32 cellular contexts compared by ENCODE assay signal in the genomic region with DNA sequence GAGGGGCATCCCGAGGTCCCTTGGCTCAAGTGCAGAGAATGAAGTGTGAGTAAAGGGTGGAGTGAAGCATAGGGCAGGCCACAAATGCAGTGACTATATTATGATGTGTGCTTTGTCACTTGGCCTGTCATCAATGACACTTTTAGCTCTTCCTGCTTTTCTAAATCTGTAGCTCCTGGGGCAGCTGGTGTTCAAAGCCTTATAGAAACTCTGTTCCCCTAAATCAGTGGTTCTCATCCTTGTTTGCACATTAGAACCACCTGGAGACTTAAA.
DNase-seq lines count a peak whose midpoint lies in the region; ATAC-seq and TF ChIP-seq lines count a peak whose summit lies in the region.
"Had no signal": no experiment of that assay in that cellular context is flagged by ENCODE, and none has a peak within 500 bp of the region (broad histone marks: within the 10 kb centered on the region; RNA-seq: fewer than 3 reads in every experiment).

No MANE protein-coding gene starts in this region.

- ATAC-seq in CD4-positive, CD25-positive, alpha-beta regulatory T cell (ENCODE audit: low read depth in 2 of 2) = peak; percentile 37 to 52
- ATAC-seq in HG02981 (IDR thresholded peaks at IDR 0.05; ENCODE audit: unreplicated experiment) = peak; percentile 36
- ATAC-seq: heart left ventricle, K562, pancreas had no signal

- no peak for TF ChIP-seq CTCF in GM12865 (IDR thresholded peaks at IDR 0.05; ENCODE audit: insufficient read depth, low read depth, low read length, missing control alignments)
- no peak for TF ChIP-seq CTCF in esophagus muscularis mucosa (IDR thresholded peaks at IDR 0.05)

- H3K27me3 ChIP-seq in CD4-positive, CD25-positive, alpha-beta regulatory T cell (ENCODE audit: control insufficient read depth, insufficient read depth, low read length) = peaks cover 2% of the 10 kb centered on the region
- no peaks in the 10 kb centered on the region for H3K27me3 ChIP-seq in esophagus muscularis mucosa
- H3K27me3 ChIP-seq: BLaER1 treated with 17β-estradiol and CSF1 and Interleukin-3, amounts not matched to agents 10 nM and 100 nM; heart left ventricle; pancreas had no signal

- TF ChIP-seq POLR2A in esophagus muscularis mucosa (IDR thresholded peaks at IDR 0.05; ENCODE audit: low read depth) = no peak

- 55% methylated on average over 1 of the region's 1 CpG for whole genome bisulfite sequencing in esophagus muscularis mucosa

- peaks cover 4 to 26% (median 10%) of the 10 kb centered on the region in 4 donors for H3K4me1 Mint-ChIP-seq in CD4-positive, CD25-positive, alpha-beta regulatory T cell

- no peak for DNase-seq in CD4-positive, CD25-positive, alpha-beta regulatory T cell
- DNase-seq in GM12865 (ENCODE audit: low read depth) (peak; percentile 28), esophagus muscularis mucosa (ENCODE audit: extremely low spot score) (peak; percentile 55), HuH-7.5 (ENCODE audit: low spot score) (no peak), DMS114 treated with DMSO at 0.1 percent for 48 hours (lab: John Stamatoyannopoulos, UW; ENCODE audit: unreplicated experiment) (no peak)
- DNase-seq in stimulated activated naive CD4-positive, alpha-beta T cell treated with Interleukin-2 at 50 U/mL for 16 hours (lab: John Stamatoyannopoulos, UW) = no peak
- DNase-seq: aorta; COR-L47; effector CD4-positive, alpha-beta T cell; erythroblast; foreskin fibroblast; GF-D8; H9; heart left ventricle; kidney glomerular epithelial cell; NCI-H1092 treated with DMSO at 0.1 percent for 48 hours; NCI-H187; NCI-H2171 treated with DMSO at 0.1 percent for 48 hours; NCI-H526; pancreas; retina; small intestine; T-helper 1 cell had no signal

- no peak overlapping the region for H3K4me3 ChIP-seq in CD4-positive, CD25-positive, alpha-beta regulatory T cell (ENCODE audit: low read depth, low read length)
- no peak overlapping the region for H3K4me3 ChIP-seq in GM12865 (ENCODE audit: low read depth, low read length)
- no peak overlapping the region for H3K4me3 ChIP-seq in esophagus muscularis mucosa
- H3K4me3 ChIP-seq: BLaER1 treated with 17β-estradiol and CSF1 and Interleukin-3, amounts not matched to agents 10 nM and 100 nM; heart left ventricle; K562; lung; pancreas had no signal

- no peak overlapping the region for H3K27ac ChIP-seq in CD4-positive, CD25-positive, alpha-beta regulatory T cell (ENCODE audit: insufficient read depth, low read length, poor library complexity, severe bottlenecking)
- no peak overlapping the region for H3K27ac ChIP-seq in esophagus muscularis mucosa (replicated peaks in 1 of 4)
- H3K27ac ChIP-seq: BLaER1 treated with 17β-estradiol and CSF1 and Interleukin-3, amounts not matched to agents 10 nM and 100 nM; heart left ventricle; pancreas; RWPE1 had no signal

- H3K9me3 Mint-ChIP-seq in CD4-positive, CD25-positive, alpha-beta regulatory T cell = peaks cover 0 to 3% (median 0%) of the 10 kb centered on the region in 7 donors
- H3K9me3 Mint-ChIP-seq: activated naive CD4-positive, alpha-beta T cell treated with anti-CD3 and anti-CD28 coated beads, Interleukin-2, amount 50 U/mL, for 24 hours; activated T-helper 2 cell treated with anti-CD3 and anti-CD28 coated beads, Interferon-gamma antibody, Interleukin-2, Interleukin-4, amounts not matched to agents 10 μg/mL and 5 μg/mL and 100 μg/mL, durations not matched to agents 14 hours and 24 hours and 36 hours had no signal

- H3K27me3 Mint-ChIP-seq in CD4-positive, CD25-positive, alpha-beta regulatory T cell = peaks cover 14% of the 10 kb centered on the region
- H3K27me3 Mint-ChIP-seq: activated naive CD4-positive, alpha-beta T cell treated with anti-CD3 and anti-CD28 coated beads, Interleukin-2, amount 50 U/mL, for 24 hours; type B pancreatic cell had no signal

- H3K27ac Mint-ChIP-seq in CD4-positive, CD25-positive, alpha-beta regulatory T cell = peak overlapping the region in 2 of 3 donors; percentile 12 to 57
- H3K27ac Mint-ChIP-seq: activated naive CD4-positive, alpha-beta T cell treated with anti-CD3 and anti-CD28 coated beads, Interleukin-2, amount 50 U/mL, for 24 hours; activated T-helper 2 cell treated with anti-CD3 and anti-CD28 coated beads, Interferon-gamma antibody, Interleukin-2, Interleukin-4, amounts not matched to agents 10 μg/mL and 5 μg/mL and 100 μg/mL, durations not matched to agents 14 hours and 24 hours and 36 hours; H9; type B pancreatic cell had no signal

- no peak for TF ChIP-seq EP300 in esophagus muscularis mucosa (IDR thresholded peaks at IDR 0.05)

- no peaks in the 10 kb centered on the region for H3K36me3 Mint-ChIP-seq in CD4-positive, CD25-positive, alpha-beta regulatory T cell
- H3K36me3 Mint-ChIP-seq: type B pancreatic cell had no signal

- no peaks in the 10 kb centered on the region for H3K4me1 ChIP-seq in CD4-positive, CD25-positive, alpha-beta regulatory T cell (ENCODE audit: control insufficient read depth, insufficient read depth, low read length, poor library complexity, severe bottlenecking)
- H3K4me1 ChIP-seq in esophagus muscularis mucosa = peaks cover 0 to 1% (median under 1%) of the 10 kb centered on the region in 4 donors
- H3K4me1 ChIP-seq: pancreas had no signal

- intact Hi-C loops in esophagus muscularis mucosa (cut with DNase I) = no loop called here

- no peak overlapping the region for H3K4me3 Mint-ChIP-seq in CD4-positive, CD25-positive, alpha-beta regulatory T cell
- H3K4me3 Mint-ChIP-seq: activated naive CD4-positive, alpha-beta T cell treated with anti-CD3 and anti-CD28 coated beads, Interleukin-2, amount 50 U/mL, for 24 hours; H9; neural crest cell; type B pancreatic cell had no signal

- H3K9me3 ChIP-seq in CD4-positive, CD25-positive, alpha-beta regulatory T cell (ENCODE audit: control insufficient read depth in 2 of 2, low read length in 2 of 2) = no peaks in the 10 kb centered on the region
- peaks cover 0 to 5% (median 0%) of the 10 kb centered on the region in 4 donors for H3K9me3 ChIP-seq in esophagus muscularis mucosa
- H3K9me3 ChIP-seq: pancreas had no signal

- no peaks in the 10 kb centered on the region for H3K36me3 ChIP-seq in CD4-positive, CD25-positive, alpha-beta regulatory T cell (ENCODE audit: control insufficient read depth, insufficient read depth, low read length)
- no peaks in the 10 kb centered on the region for H3K36me3 ChIP-seq in esophagus muscularis mucosa
- H3K36me3 ChIP-seq: BLaER1 treated with 17β-estradiol and CSF1 and Interleukin-3, amounts not matched to agents 10 nM and 100 nM; heart left ventricle; pancreas had no signal

Comparison
In these comparisons a context has a peak if more than half of its experiments do, and no peak if none do; other contexts are left out.
1. DNase-seq: peak in GM12865 (single experiment) and esophagus muscularis mucosa (single experiment); none in CD4-positive, CD25-positive, alpha-beta regulatory T cell (0 of 3), stimulated activated naive CD4-positive, alpha-beta T cell treated with Interleukin-2 at 50 U/mL for 16 hours (single experiment), HuH-7.5 (single experiment) and DMS114 treated with DMSO at 0.1 percent for 48 hours (single experiment).